8 cellular contexts compared by ENCODE assay signal in the genomic region with DNA sequence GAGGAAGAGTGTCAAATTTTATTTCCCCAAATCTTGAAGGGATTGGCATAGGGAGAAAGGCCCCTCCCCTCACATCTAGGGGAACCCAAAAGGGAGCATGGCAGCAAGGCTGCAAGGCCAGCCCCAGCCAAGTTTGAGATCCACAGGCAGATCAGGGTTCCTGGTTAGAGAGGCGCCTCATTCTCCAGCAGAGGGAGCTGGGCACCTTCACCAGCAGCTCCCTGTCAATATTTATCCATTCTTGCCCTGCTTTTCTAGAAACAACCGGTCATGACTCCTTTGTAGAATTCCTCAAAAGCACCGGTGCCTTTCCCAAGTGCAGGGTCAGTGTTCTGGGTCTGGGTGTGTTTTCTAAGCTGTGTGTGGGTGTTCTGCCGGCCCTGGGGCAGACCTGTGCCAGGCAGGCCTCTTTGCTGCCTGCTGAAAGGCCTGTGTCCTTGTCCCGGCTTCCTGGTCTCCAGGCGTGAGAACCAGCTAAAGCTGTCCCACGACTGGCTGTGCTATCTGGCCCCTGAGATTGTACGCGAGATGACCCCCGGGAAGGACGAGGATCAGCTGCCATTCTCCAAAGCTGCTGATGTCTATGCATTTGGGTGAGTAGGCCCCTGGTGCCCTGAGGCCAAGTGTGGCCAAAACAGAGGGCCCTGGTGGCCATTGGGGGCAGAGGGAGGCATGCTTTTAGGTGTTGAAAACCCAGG. TPM values are rescaled to one million over a fixed set of nuclear protein-coding genes. Genes with fewer than 3 reads are reported as not detected.
DNase-seq lines count a peak whose midpoint lies in the region; ATAC-seq and TF ChIP-seq lines count a peak whose summit lies in the region.

No MANE protein-coding gene starts in this region.

- H3K27ac ChIP-seq in PC-9 (no peak overlapping the region), esophagus muscularis mucosa (replicated peaks in 1 of 4) (no peak overlapping the region), neuronal stem cell (replicated peaks; ENCODE audit: low read length) (no peak overlapping the region)

- H3K4ac ChIP-seq in neuronal stem cell (ENCODE audit: low read length) = no peak overlapping the region

- H2BK15ac ChIP-seq in neuronal stem cell (ENCODE audit: low read length) = no peak overlapping the region

- CTCF ChIA-PET in PC-9 (lab: Charles Lee) = interaction anchor here (0.5 kb wide), 1 partner anchor 204 kb away, joined by 13 read pairs; no protein-coding TSS in a partner anchor

- no peak overlapping the region for H2BK120ac ChIP-seq in neuronal stem cell (ENCODE audit: low read depth, low read length)

- POLR2A ChIA-PET in PC-9 (lab: Charles Lee; ENCODE audit: unreplicated experiment) = no interaction called here

- ATAC-seq in activated naive CD4-positive, alpha-beta T cell treated with anti-CD3 and anti-CD28 coated beads, Interleukin-2, amount 50 U/mL, for 72 hours = no peak
- no peak for ATAC-seq in HG02885 (IDR thresholded peaks at IDR 0.05; ENCODE audit: poor library complexity, unreplicated experiment)
- no peak for ATAC-seq in GM18868 (IDR thresholded peaks at IDR 0.05; ENCODE audit: unreplicated experiment)

- peak overlapping the region; percentile 60 for H3K18ac ChIP-seq in neuronal stem cell (ENCODE audit: low read length)

- no peak overlapping the region for H3K4me2 ChIP-seq in PC-9
- no peak overlapping the region for H3K4me2 ChIP-seq in neuronal stem cell (ENCODE audit: insufficient read depth, low read length, poor library complexity, severe bottlenecking)

- WGBS in esophagus muscularis mucosa = 86% methylated on average over 8 of the region's 11 CpGs
- WGBS in neuronal stem cell (ENCODE audit: extremely low coverage in 2 of 2, insufficient read length in 2 of 2, insufficient replicate concordance in 1 of 2), 2 donors = no CpG with 5 or more reads among the region's 11 CpGs

- H3K9ac ChIP-seq in neuronal stem cell (ENCODE audit: low read depth, low read length, poor library complexity) = no peak overlapping the region

- no TSS peak for BruUV-seq in PC-9 (replicated peaks; lab: Mats Ljungman, UMichigan)

- no peak for TF ChIP-seq POLR2A in esophagus muscularis mucosa (IDR thresholded peaks at IDR 0.05; ENCODE audit: low read depth)

- H3K27me3 ChIP-seq in PC-9 (ENCODE audit: insufficient read depth, low read depth) (no peaks in the 10 kb centered on the region), esophagus muscularis mucosa (no peaks in the 10 kb centered on the region), neuronal stem cell (ENCODE audit: control insufficient read depth in 3 of 3, insufficient read depth in 3 of 3, low read depth in 1 of 3, low read length in 3 of 3) (no peaks in the 10 kb centered on the region)

- peak overlapping the region; percentile 65 to 87 for H3K27ac Mint-ChIP-seq in activated naive CD4-positive, alpha-beta T cell treated with anti-CD3 and anti-CD28 coated beads, Interleukin-2, amount 50 U/mL, for 72 hours

- no peaks in the 10 kb centered on the region for H3K9me3 Mint-ChIP-seq in activated naive CD4-positive, alpha-beta T cell treated with anti-CD3 and anti-CD28 coated beads, Interleukin-2, amount 50 U/mL, for 72 hours

- no peaks in the 10 kb centered on the region for H3K9me2 ChIP-seq in PC-9 (ENCODE audit: insufficient read depth)

- no peaks in the 10 kb centered on the region for H3K79me1 ChIP-seq in neuronal stem cell (ENCODE audit: low read depth, low read length)

- peak overlapping the region; percentile 60 for H2BK5ac ChIP-seq in neuronal stem cell (ENCODE audit: low read length)

- H3K9me3 ChIP-seq in PC-9 (ENCODE audit: insufficient read depth, low read depth) (no peaks in the 10 kb centered on the region), esophagus muscularis mucosa (no peaks in the 10 kb centered on the region), neuronal stem cell (replicated peaks in 1 of 2; ENCODE audit: control insufficient read depth in 2 of 2, insufficient read depth in 1 of 2, low read depth in 1 of 2, low read length in 2 of 2) (no peaks in the 10 kb centered on the region)

- H4K91ac ChIP-seq in neuronal stem cell (ENCODE audit: low read depth, low read length, poor library complexity) = no peak overlapping the region

- H2AK5ac ChIP-seq in neuronal stem cell (ENCODE audit: low read depth, low read length) = no peak overlapping the region

- intact Hi-C loops in PC-9 (cut with micrococcal nuclease; ENCODE audit: unreplicated experiment) (loop anchor here (1.0 kb wide), 1 partner anchor 42 kb away; no protein-coding TSS in a partner anchor), esophagus muscularis mucosa (cut with DNase I) (loop anchor here (10.0 kb wide), 1 partner anchor 225 kb away; no protein-coding TSS in a partner anchor)

- H3F3A ChIP-seq in PC-9 (ENCODE audit: insufficient read depth, low read depth) = peaks cover 1% of the 10 kb centered on the region; the same call in 1 of the 2 replicates

- H3K36me3 Mint-ChIP-seq in activated naive CD4-positive, alpha-beta T cell treated with anti-CD3 and anti-CD28 coated beads, Interleukin-2, amount 50 U/mL, for 72 hours = peaks cover 18 to 54% of the 10 kb centered on the region in 2 donors

- H3K79me2 ChIP-seq in PC-9 (ENCODE audit: low read depth) = no peaks in the 10 kb centered on the region

- no peak for TF ChIP-seq EP300 in esophagus muscularis mucosa (IDR thresholded peaks at IDR 0.05)

- no peaks in the 10 kb centered on the region for H4K20me1 ChIP-seq in PC-9 (ENCODE audit: insufficient read depth)

- no peak overlapping the region for H2AFZ ChIP-seq in PC-9
- H2AFZ ChIP-seq in neuronal stem cell (ENCODE audit: low read length) = no peak overlapping the region

- H3K4me1 ChIP-seq in PC-9 (replicated peaks; ENCODE audit: insufficient read depth) = peaks cover 1% of the 10 kb centered on the region
- peaks cover 0 to 2% (median 0%) of the 10 kb centered on the region in 4 donors for H3K4me1 ChIP-seq in esophagus muscularis mucosa
- no peaks in the 10 kb centered on the region for H3K4me1 ChIP-seq in neuronal stem cell (ENCODE audit: control insufficient read depth in 2 of 2, insufficient read depth in 1 of 2, low read depth in 1 of 2, low read length in 2 of 2)

- H3K23ac ChIP-seq in neuronal stem cell (ENCODE audit: low read depth, low read length, poor library complexity) = no peak overlapping the region

- H3K36me3 ChIP-seq in PC-9 (ENCODE audit: low read depth) (no peaks in the 10 kb centered on the region), esophagus muscularis mucosa (peaks cover 18 to 98% (median 91%) of the 10 kb centered on the region in 4 donors), neuronal stem cell (replicated peaks in 1 of 2; ENCODE audit: control insufficient read depth in 2 of 2, insufficient read depth in 2 of 2, low read length in 2 of 2) (peaks cover 15 to 29% of the 10 kb centered on the region in 2 donors)

- TF ChIP-seq CTCF in PC-9 (conservative IDR thresholded peaks at IDR 0.05) (peak; percentile 69), esophagus muscularis mucosa (IDR thresholded peaks at IDR 0.05) (peak in 2 of 3 experiments; percentile 12 to 29)

- no peak for DNase-seq in activated naive CD4-positive, alpha-beta T cell treated with anti-CD3 and anti-CD28 coated beads, Interleukin-2, amount 50 U/mL, for 72 hours (ENCODE audit: low spot score in 2 of 2)
- no peak for DNase-seq in activated naive CD4-positive, alpha-beta T cell treated with Interleukin-2 at 50 U/mL for 16 hours
- DNase-seq in PC-9 (peak in 1 of 2 experiments; percentile 25), esophagus muscularis mucosa (ENCODE audit: extremely low spot score) (no peak), neuronal stem cell (ENCODE audit: low spot score) (no peak)
- DNase-seq in activated T-cell treated with anti-CD3 and anti-CD28 coated beads, Interleukin-2, amount 50 U/mL, for 48 hours = no peak

- no peak overlapping the region for H2BK12ac ChIP-seq in neuronal stem cell (ENCODE audit: low read length)

- H3K14ac ChIP-seq in neuronal stem cell (ENCODE audit: low read length) = no peak overlapping the region

- H4K8ac ChIP-seq in neuronal stem cell (ENCODE audit: low read depth, low read length) = no peak overlapping the region

- H3K4me3 ChIP-seq in PC-9 (no peak overlapping the region), esophagus muscularis mucosa (no peak overlapping the region), neuronal stem cell (ENCODE audit: low read length in 2 of 2) (no peak overlapping the region)

RNA-seq across cellular contexts. Expression of a gene that starts 21.2 kb away (rescaled TPM):
- total RNA-seq in activated naive CD4-positive, alpha-beta T cell treated with anti-CD3 and anti-CD28 coated beads, Interleukin-2, amount 50 U/mL, for 72 hours = 10 to 100 TPM; 22.2 to 71.5 TPM
- total RNA-seq in PC-9 (2021) (11.2 and 14.5 TPM in 2 replicates), esophagus muscularis mucosa (10 to 100 TPM; 17.0 to 31.8 (median 24.4) TPM)
- 1.3 TPM for polyA plus RNA-seq in neuronal stem cell (2013, experiment 1 of 2)
- 1.8 TPM for polyA plus RNA-seq in neuronal stem cell (2013, experiment 2 of 2)
